Comparison of ENCODE assay signal across 16 cellular contexts in genomic region chr7:51020944-51021343, GRCh38.
DNase-seq lines count a peak whose midpoint lies in the region; ATAC-seq and TF ChIP-seq lines count a peak whose summit lies in the region.
"Had no signal": no experiment of that assay in that cellular context is flagged by ENCODE, and none has a peak within 500 bp of the region (broad histone marks: within the 10 kb centered on the region; RNA-seq: fewer than 3 reads in every experiment).

No MANE protein-coding gene starts in this region.

- BruUV-seq in PC-9 (replicated peaks; lab: Mats Ljungman, UMichigan), result no TSS peak

- H3K4me3 ChIP-seq in brain microvascular endothelial cell (ENCODE audit: low read depth, low read length) (no peak overlapping the region), vagina (no peak overlapping the region), PC-9 (no peak overlapping the region)
- H3K4me3 ChIP-seq: BLaER1, GM12878, GM23248 had no signal

- H3K27me3 ChIP-seq in brain microvascular endothelial cell (replicated peaks) (no peaks in the 10 kb centered on the region), vagina (no peaks in the 10 kb centered on the region), PC-9 (ENCODE audit: insufficient read depth, low read depth) (no peaks in the 10 kb centered on the region)
- H3K27me3 ChIP-seq: BLaER1 had no signal

- TF ChIP-seq POLR2A in vagina (IDR thresholded peaks at IDR 0.05), result no peak

- in situ Hi-C loops in brain microvascular endothelial cell (cut with HindIII; ENCODE audit: low pct_ligation_motif_present, low sequenced_read_pairs), result no loop called here

- H3K9me3 ChIP-seq in vagina, result no peaks in the 10 kb centered on the region
- H3K9me3 ChIP-seq in PC-9 (ENCODE audit: insufficient read depth, low read depth), result no peaks in the 10 kb centered on the region
- H3K9me3 ChIP-seq: BLaER1, Caco-2 had no signal

- CTCF ChIA-PET in PC-9 (lab: Charles Lee), result no interaction called here

- no peak for ATAC-seq in left lobe of liver
- ATAC-seq: GM12878 had no signal

- no peak overlapping the region for H2AFZ ChIP-seq in PC-9
- H2AFZ ChIP-seq: GM23248 had no signal

- DNase-seq in activated CD8-positive, alpha-beta memory T cell treated with anti-CD3 and anti-CD28 coated beads for 24 hours, result peak; percentile 7
- DNase-seq in activated CD8-positive, alpha-beta memory T cell treated with anti-CD3 and anti-CD28 coated beads, Interleukin-2, amount 50 U/mL, for 48 hours, result no peak
- DNase-seq in brain microvascular endothelial cell, result no peak
- peak; percentile 19 for DNase-seq in left lobe of liver (ENCODE audit: low spot score)
- peak; percentile 34 to 67 for DNase-seq in vagina (ENCODE audit: extremely low spot score in 2 of 2)
- no peak for DNase-seq in PC-9
- no peak for DNase-seq in DMS114 treated with DMSO at 0.1 percent for 48 hours (lab: John Stamatoyannopoulos, UW; ENCODE audit: unreplicated experiment)
- DNase-seq: 8988T; AML-193; Caco-2; CD8-positive, alpha-beta memory T cell; DMS53; GM23248; H7 had no signal

- H3K4me1 ChIP-seq in vagina (no peaks in the 10 kb centered on the region), PC-9 (replicated peaks; ENCODE audit: insufficient read depth) (0 out of 2 replicates have a peak, but pooled peaks cover 8% of the 10 kb centered on the region)
- H3K4me1 ChIP-seq: BLaER1, Caco-2 had no signal

- peak overlapping the region; percentile 64 for H3K27ac ChIP-seq in brain microvascular endothelial cell
- no peak overlapping the region for H3K27ac ChIP-seq in vagina
- H3K27ac ChIP-seq in PC-9, result no peak overlapping the region
- H3K27ac ChIP-seq: BLaER1, GM23248 had no signal

- no peak overlapping the region for H3K4me2 ChIP-seq in PC-9
- H3K4me2 ChIP-seq: BLaER1 had no signal

- intact Hi-C loops in vagina (cut with DNase I), result no loop called here
- intact Hi-C loops in PC-9 (cut with micrococcal nuclease; ENCODE audit: unreplicated experiment), result no loop called here

- no peaks in the 10 kb centered on the region for H3K79me2 ChIP-seq in PC-9 (ENCODE audit: low read depth)

- TF ChIP-seq CTCF in brain microvascular endothelial cell (IDR thresholded peaks at IDR 0.05; ENCODE audit: low read depth, low read length, missing control alignments) (no peak), vagina (IDR thresholded peaks at IDR 0.05) (no peak), PC-9 (conservative IDR thresholded peaks at IDR 0.05) (no peak)

- POLR2A ChIA-PET in PC-9 (lab: Charles Lee; ENCODE audit: unreplicated experiment), result no interaction called here

- H4K20me1 ChIP-seq in PC-9 (ENCODE audit: insufficient read depth), result no peaks in the 10 kb centered on the region
- H4K20me1 ChIP-seq: BLaER1 had no signal

- no peaks in the 10 kb centered on the region for H3K9me2 ChIP-seq in PC-9 (ENCODE audit: insufficient read depth)

- H3K36me3 ChIP-seq in brain microvascular endothelial cell (replicated peaks) (no peaks in the 10 kb centered on the region), vagina (no peaks in the 10 kb centered on the region), PC-9 (ENCODE audit: low read depth) (no peaks in the 10 kb centered on the region)
- H3K36me3 ChIP-seq: BLaER1 had no signal

- 0 out of 2 replicates have a peak, but pooled peaks cover 8% of the 10 kb centered on the region for H3F3A ChIP-seq in PC-9 (ENCODE audit: insufficient read depth, low read depth)

Comparison
In these comparisons a context has a peak if more than half of its experiments do, and no peak if none do; other contexts are left out.
1. DNase-seq: peak in activated CD8-positive, alpha-beta memory T cell treated with anti-CD3 and anti-CD28 coated beads for 24 hours (single experiment), left lobe of liver (single experiment) and vagina (2 of 2); none in activated CD8-positive, alpha-beta memory T cell treated with anti-CD3 and anti-CD28 coated beads, Interleukin-2, amount 50 U/mL, for 48 hours (single experiment), brain microvascular endothelial cell (single experiment), PC-9 (0 of 2) and DMS114 treated with DMSO at 0.1 percent for 48 hours (single experiment).